In the genomic region with DNA sequence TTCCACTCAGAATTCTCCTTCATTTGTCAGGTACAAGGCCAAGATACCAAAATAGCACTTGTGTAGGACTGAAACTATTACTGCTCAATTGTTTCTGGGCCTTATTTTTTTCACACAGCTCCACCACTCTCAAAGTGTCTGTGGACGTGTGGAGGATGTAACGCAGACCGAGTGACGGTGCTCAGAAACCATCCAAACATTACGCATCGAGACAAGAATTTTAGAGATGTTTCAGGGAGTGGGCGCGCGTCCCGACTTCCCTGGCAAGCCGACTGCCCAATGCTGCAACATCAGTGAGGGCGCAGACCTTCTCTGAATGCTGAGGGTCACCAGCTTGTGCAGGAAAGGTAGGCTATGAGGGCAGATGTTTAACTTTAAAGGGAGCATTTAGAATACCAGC, we compare ENCODE assay signal across 19 cellular contexts.
"Had no signal": no experiment of that assay in that cellular context is flagged by ENCODE, and none has a peak within 500 bp of the region (broad histone marks: within the 10 kb centered on the region; RNA-seq: fewer than 3 reads in every experiment).

No MANE protein-coding gene starts in this region.

- H3K4me2 ChIP-seq: hepatocyte had no signal

- H3K27me3 ChIP-seq: adrenal gland, ascending aorta, brain microvascular endothelial cell, hepatocyte, left lung had no signal

- DNase-seq: activated CD4-positive, alpha-beta T cell treated with anti-CD3 and anti-CD28 coated beads for 1 hour; activated CD4-positive, alpha-beta T cell treated with anti-CD3 and anti-CD28 coated beads, Interleukin-2, amount 50 U/mL, for 1 hour; activated T-cell treated with anti-CD3 and anti-CD28 coated beads, Interleukin-2, amount 50 U/mL, for 24 hours; adrenal gland; brain microvascular endothelial cell; effector memory CD4-positive, alpha-beta T cell; immature natural killer cell; left lung; midbrain; nephron progenitor cell; nucleus accumbens; stimulated activated CD4-positive, alpha-beta T cell treated with anti-CD3 and anti-CD28 coated beads, Interleukin-2, amount 100 ng/mL, for 48 hours; stimulated activated CD8-positive, alpha-beta memory T cell treated with anti-CD3 and anti-CD28 coated beads, Interleukin-4, amount 100 ng/mL, for 48 hours; stimulated activated naive B cell treated with anti-CD40 and anti-IgM and Interleukin-4, amounts not matched to agents 10 μg/mL and 1 μg/mL and 100 μg/mL, for 72 hours; T-helper 1 cell had no signal

- ATAC-seq: activated T-helper 17 cell treated with anti-CD3 and anti-CD28 coated beads, Interleukin-2, amount 50 U/mL, for 72 hours; left lung; sciatic nerve; stimulated activated naive B cell treated with anti-CD40 and anti-IgM and Interleukin-4, amounts not matched to agents 10 μg/mL and 1 μg/mL and 100 μg/mL, for 72 hours had no signal

- H3K4me3 ChIP-seq: adrenal gland, ascending aorta, hepatocyte, left lung had no signal

- H3K9me3 ChIP-seq: adrenal gland, ascending aorta, left lung had no signal

- H3K36me3 ChIP-seq: adrenal gland, ascending aorta, brain microvascular endothelial cell, left lung had no signal

- H2AFZ ChIP-seq: hepatocyte had no signal

- H3K79me2 ChIP-seq: hepatocyte had no signal

- H3K27ac ChIP-seq: adrenal gland, ascending aorta, brain microvascular endothelial cell, hepatocyte, left lung had no signal
